1 cellular context compared by ENCODE assay signal in genomic region chr4:139177049-139177887, GRCh38.
TF ChIP-seq lines count a peak whose summit lies in the region.

Gene ELF2, minus strand, starts transcription at chr4:139177218. Its CDS starts 39,517 bp downstream, at chr4:139137701.

TF ChIP-seq in HEK293, 187 proteins besides CTCF, POLR2A, EP300 and RAD21 (continued from another document):
- TF ChIP-seq KLF10 (tag by site-specific recombination; IDR thresholded peaks at IDR 0.05): peak; percentile 87; the same call in 1 of the 2 replicates
- no peak for TF ChIP-seq ZNF510 (tag by site-specific recombination; IDR thresholded peaks at IDR 0.05; ENCODE audit: insufficient replicate concordance)
- peak; percentile 83 for TF ChIP-seq GLIS2 (tag by site-specific recombination; IDR thresholded peaks at IDR 0.05)
- TF ChIP-seq PRDM6 (tag by site-specific recombination; IDR thresholded peaks at IDR 0.05): no peak
- peak; percentile 73 for TF ChIP-seq KLF7 (tag by site-specific recombination; IDR thresholded peaks at IDR 0.05; ENCODE audit: borderline replicate concordance)
- TF ChIP-seq ZNF785 (tag by site-specific recombination; IDR thresholded peaks at IDR 0.05): no peak
- no peak for TF ChIP-seq YY1 (tag by site-specific recombination; IDR thresholded peaks at IDR 0.05)
- TF ChIP-seq ZBTB1 (tag by site-specific recombination; IDR thresholded peaks at IDR 0.05): no peak
- TF ChIP-seq MYNN (tag by site-specific recombination; IDR thresholded peaks at IDR 0.05; ENCODE audit: borderline replicate concordance): peak; percentile 14; the same call in 1 of the 2 replicates
- TF ChIP-seq ZNF155 (tag by site-specific recombination; IDR thresholded peaks at IDR 0.05): no peak
